Comparison of ENCODE assay signal across 1 cellular context in genomic region chr11:47642099-47642855, GRCh38.
TF ChIP-seq lines count a peak whose summit lies in the region.

MTCH2 (minus strand) TSS chr11:47642559; CDS start chr11:47642465, 94 bp downstream.

TF ChIP-seq in A549, 52 proteins besides CTCF, POLR2A, EP300 and RAD21 (continued from another document):
- TF ChIP-seq CBX8 (IDR thresholded peaks at IDR 0.05) (no peak), TP53 (CRISPR knock-in tag; IDR thresholded peaks at IDR 0.05) (no peak), PBX3 (IDR thresholded peaks at IDR 0.05) (peak; percentile 30; the same call in 1 of the 2 replicates), EHMT2 (IDR thresholded peaks at IDR 0.05; ENCODE audit: low read depth) (no peak), MAX (IDR thresholded peaks at IDR 0.05) (peak; percentile 89), KDM1A (IDR thresholded peaks at IDR 0.05; ENCODE audit: low read depth) (no peak), ZSCAN20 (CRISPR knock-in tag; IDR thresholded peaks at IDR 0.05) (no peak), RCOR1 (IDR thresholded peaks at IDR 0.05; ENCODE audit: low read depth, low read length) (no peak), PHF8 (IDR thresholded peaks at IDR 0.05; ENCODE audit: borderline replicate concordance, low read depth) (peak; percentile 99), RNF2 (IDR thresholded peaks at IDR 0.05; ENCODE audit: borderline replicate concordance, low read depth) (no peak), FOXS1 (CRISPR knock-in tag; IDR thresholded peaks at IDR 0.05) (no peak), NPAS2 (CRISPR knock-in tag; IDR thresholded peaks at IDR 0.05; ENCODE audit: borderline replicate concordance) (peak; percentile 62; the same call in 1 of the 2 replicates), HOXB5 (CRISPR knock-in tag; IDR thresholded peaks at IDR 0.05) (no peak), ESRRA (IDR thresholded peaks at IDR 0.05; ENCODE audit: borderline replicate concordance, low read length) (peak; percentile 95), NFE2L2 (conservative IDR thresholded peaks at IDR 0.05; ENCODE audit: low read length) (no peak), FOSL2 (IDR thresholded peaks at IDR 0.05) (no peak), FOSL2 (CRISPR knock-in tag; IDR thresholded peaks at IDR 0.05) (no peak), HOXB13 (CRISPR knock-in tag; IDR thresholded peaks at IDR 0.05; ENCODE audit: low read depth) (no peak), HEYL (CRISPR knock-in tag; IDR thresholded peaks at IDR 0.05) (no peak), CEBPB (IDR thresholded peaks at IDR 0.05) (no peak), HOXA7 (CRISPR knock-in tag; IDR thresholded peaks at IDR 0.05) (no peak), CHD2 (IDR thresholded peaks at IDR 0.05; ENCODE audit: low read length, partially characterized antibody) (peak; percentile 77), RFX5 (IDR thresholded peaks at IDR 0.05) (no peak), EHF (CRISPR knock-in tag; IDR thresholded peaks at IDR 0.05) (no peak), KDM5A (IDR thresholded peaks at IDR 0.05) (0 out of 2 replicates have a peak, but pooled peaks have one; percentile 47), JUN (IDR thresholded peaks at IDR 0.05) (peak in 1 of 2 experiments; percentile 91; a peak in 3 of 5 replicates), HMGXB4 (CRISPR knock-in tag; IDR thresholded peaks at IDR 0.05; ENCODE audit: borderline replicate concordance) (no peak)
- TF ChIP-seq, protein P1, sequence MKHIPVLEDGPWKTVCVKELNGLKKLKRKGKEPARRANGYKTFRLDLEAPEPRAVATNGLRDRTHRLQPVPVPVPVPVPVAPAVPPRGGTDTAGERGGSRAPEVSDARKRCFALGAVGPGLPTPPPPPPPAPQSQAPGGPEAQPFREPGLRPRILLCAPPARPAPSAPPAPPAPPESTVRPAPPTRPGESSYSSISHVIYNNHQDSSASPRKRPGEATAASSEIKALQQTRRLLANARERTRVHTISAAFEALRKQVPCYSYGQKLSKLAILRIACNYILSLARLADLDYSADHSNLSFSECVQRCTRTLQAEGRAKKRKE (CRISPR knock-in tag; IDR thresholded peaks at IDR 0.05; ENCODE audit: low read depth), result no peak
- TF ChIP-seq, protein P2, sequence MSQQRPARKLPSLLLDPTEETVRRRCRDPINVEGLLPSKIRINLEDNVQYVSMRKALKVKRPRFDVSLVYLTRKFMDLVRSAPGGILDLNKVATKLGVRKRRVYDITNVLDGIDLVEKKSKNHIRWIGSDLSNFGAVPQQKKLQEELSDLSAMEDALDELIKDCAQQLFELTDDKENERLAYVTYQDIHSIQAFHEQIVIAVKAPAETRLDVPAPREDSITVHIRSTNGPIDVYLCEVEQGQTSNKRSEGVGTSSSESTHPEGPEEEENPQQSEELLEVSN (IDR thresholded peaks at IDR 0.05; ENCODE audit: borderline replicate concordance, low read depth), result peak; percentile 84; the same call in 1 of the 2 replicates
- TF ChIP-seq, protein P3, sequence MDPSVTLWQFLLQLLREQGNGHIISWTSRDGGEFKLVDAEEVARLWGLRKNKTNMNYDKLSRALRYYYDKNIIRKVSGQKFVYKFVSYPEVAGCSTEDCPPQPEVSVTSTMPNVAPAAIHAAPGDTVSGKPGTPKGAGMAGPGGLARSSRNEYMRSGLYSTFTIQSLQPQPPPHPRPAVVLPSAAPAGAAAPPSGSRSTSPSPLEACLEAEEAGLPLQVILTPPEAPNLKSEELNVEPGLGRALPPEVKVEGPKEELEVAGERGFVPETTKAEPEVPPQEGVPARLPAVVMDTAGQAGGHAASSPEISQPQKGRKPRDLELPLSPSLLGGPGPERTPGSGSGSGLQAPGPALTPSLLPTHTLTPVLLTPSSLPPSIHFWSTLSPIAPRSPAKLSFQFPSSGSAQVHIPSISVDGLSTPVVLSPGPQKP (IDR thresholded peaks at IDR 0.05; ENCODE audit: low read depth, low read length), result no peak
TF ChIP-seq in A549: peak in this region for 15.
